In the genomic region with DNA sequence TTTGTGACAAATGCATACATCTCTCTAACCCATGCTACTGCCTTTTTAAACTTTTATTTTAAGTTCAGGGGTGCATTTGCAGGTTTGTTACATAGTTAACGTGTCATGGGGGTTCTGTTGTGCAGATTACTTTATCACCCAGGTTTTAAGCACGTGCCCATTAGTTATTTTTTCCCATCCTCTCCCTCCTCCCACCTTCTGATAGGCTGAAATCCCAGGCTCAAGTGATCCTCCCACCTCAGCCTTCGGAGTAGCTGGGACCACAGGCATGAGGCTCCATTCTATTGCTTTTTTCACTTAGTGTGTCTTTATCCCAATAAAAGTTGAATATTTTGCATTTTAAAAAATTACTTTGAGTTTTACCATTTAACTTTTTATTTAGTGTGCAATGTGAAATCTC, we compare ENCODE assay signal across 34 cellular contexts.
"Had no signal": no experiment of that assay in that cellular context is flagged by ENCODE, and none has a peak within 500 bp of the region (broad histone marks: within the 10 kb centered on the region; RNA-seq: fewer than 3 reads in every experiment).

No MANE protein-coding gene starts in this region.

- H3K27me3 ChIP-seq: ascending aorta, body of pancreas, brain microvascular endothelial cell, breast epithelium had no signal

- H3K27me3 Mint-ChIP-seq: activated B cell treated with CpG ODN at 0.5 μM for 24 hours; activated CD4-positive, alpha-beta memory T cell treated with anti-CD3 and anti-CD28 coated beads for 36 hours; activated CD4-positive, alpha-beta T cell treated with anti-CD3 and anti-CD28 coated beads, Interleukin-2, amount 10 ng/mL, durations not matched to agents 24 days and 14 days; activated CD8-positive, alpha-beta T cell treated with anti-CD3 and anti-CD28 coated beads for 36 hours; activated naive CD4-positive, alpha-beta T cell treated with anti-CD3 and anti-CD28 coated beads, Interleukin-2, amount 10 ng/mL, durations not matched to agents 7 days and 5 days; activated naive CD4-positive, alpha-beta T cell treated with anti-CD3 and anti-CD28 coated beads, Interleukin-2, amount 50 U/mL, for 24 hours; activated naive CD8-positive, alpha-beta T cell; activated naive CD8-positive, alpha-beta T cell treated with anti-CD3 and anti-CD28 coated beads, Interleukin-2, amount 10 ng/mL, durations not matched to agents 7 days and 5 days; activated naive CD8-positive, alpha-beta T cell treated with anti-CD3 and anti-CD28 coated beads, Interleukin-2, amount 50 U/mL, for 24 hours; T-cell had no signal

- H3K4me1 Mint-ChIP-seq: activated B cell treated with CpG ODN at 0.5 μM for 24 hours; activated naive CD4-positive, alpha-beta T cell treated with anti-CD3 and anti-CD28 coated beads, Interleukin-2, amount 10 ng/mL, durations not matched to agents 7 days and 5 days; activated naive CD8-positive, alpha-beta T cell treated with anti-CD3 and anti-CD28 coated beads, Interleukin-2, amount 10 ng/mL, durations not matched to agents 7 days and 5 days had no signal

- ATAC-seq: activated CD8-positive, alpha-beta T cell treated with anti-CD3 and anti-CD28 coated beads for 36 hours; activated naive CD8-positive, alpha-beta T cell treated with anti-CD3 and anti-CD28 coated beads, Interleukin-2, amount 50 U/mL, for 24 hours; activated T-cell treated with anti-CD3 and anti-CD28 coated beads, Interleukin-2, amount 50 U/mL, for 4 hours; T-cell had no signal

- H3K9me3 ChIP-seq: ascending aorta, body of pancreas, breast epithelium had no signal

- H3K27ac ChIP-seq: ascending aorta, brain microvascular endothelial cell, breast epithelium, VCaP had no signal

- FAIRE-seq: TTC549 had no signal

- H3K4me3 ChIP-seq: ascending aorta, body of pancreas, breast epithelium had no signal

- H3K4me1 ChIP-seq: ascending aorta, breast epithelium had no signal

- DNase-seq: activated B cell treated with CpG ODN at 0.5 μM for 24 hours; activated CD4-positive, alpha-beta memory T cell treated with anti-CD3 and anti-CD28 coated beads for 36 hours; activated CD4-positive, alpha-beta T cell treated with anti-CD3 and anti-CD28 coated beads for 4 hours; activated CD4-positive, alpha-beta T cell treated with anti-CD3 and anti-CD28 coated beads, Interleukin-2, amount 10 ng/mL, durations not matched to agents 24 days and 14 days; activated CD4-positive, alpha-beta T cell treated with anti-CD3 and anti-CD28 coated beads, Interleukin-2, amount 50 U/mL, for 1 hour; activated CD4-positive, alpha-beta T cell treated with anti-CD3 and anti-CD28 coated beads, Interleukin-2, amount 50 U/mL, for 4 hours; activated CD4-positive, CD25-positive, alpha-beta regulatory T cell treated with anti-CD3 and anti-CD28 coated beads, Interleukin-2, amount 50 U/mL, for 72 hours; activated CD8-positive, alpha-beta memory T cell treated with anti-CD3 and anti-CD28 coated beads, Interleukin-2, amount 50 U/mL, for 4 hours; activated CD8-positive, alpha-beta T cell treated with anti-CD3 and anti-CD28 coated beads for 36 hours; activated effector memory CD4-positive, alpha-beta T cell treated with Interleukin-2 at 50 U/mL for 16 hours; activated gamma-delta T cell; activated naive CD4-positive, alpha-beta T cell treated with anti-CD3 and anti-CD28 coated beads, Interleukin-2, amount 10 ng/mL, durations not matched to agents 7 days and 5 days; activated naive CD4-positive, alpha-beta T cell treated with Interleukin-2 at 50 U/mL for 16 hours; activated naive CD8-positive, alpha-beta T cell treated with anti-CD3 and anti-CD28 coated beads, Interleukin-2, amount 10 ng/mL, durations not matched to agents 7 days and 5 days; activated naive CD8-positive, alpha-beta T cell treated with anti-CD3 and anti-CD28 coated beads, Interleukin-2, amount 50 U/mL, for 24 hours; activated T-cell treated with anti-CD3 and anti-CD28 coated beads for 4 hours; activated T-cell treated with anti-CD3 and anti-CD28 coated beads, Interleukin-2, amount 50 U/mL, for 1 hour; activated T-cell treated with anti-CD3 and anti-CD28 coated beads, Interleukin-2, amount 50 U/mL, for 4 hours; amygdala; anterior cingulate cortex; brain microvascular endothelial cell; central memory CD4-positive, alpha-beta T cell; T-cell; T-helper 2 cell; T-helper 9 cell had no signal

- H3K4me3 Mint-ChIP-seq: activated B cell treated with CpG ODN at 0.5 μM for 24 hours; activated CD4-positive, alpha-beta memory T cell treated with anti-CD3 and anti-CD28 coated beads for 36 hours; activated CD4-positive, alpha-beta T cell treated with anti-CD3 and anti-CD28 coated beads, Interleukin-2, amount 10 ng/mL, durations not matched to agents 24 days and 14 days; activated CD8-positive, alpha-beta T cell treated with anti-CD3 and anti-CD28 coated beads for 36 hours; activated naive CD4-positive, alpha-beta T cell treated with anti-CD3 and anti-CD28 coated beads, Interleukin-2, amount 10 ng/mL, durations not matched to agents 7 days and 5 days; activated naive CD4-positive, alpha-beta T cell treated with anti-CD3 and anti-CD28 coated beads, Interleukin-2, amount 50 U/mL, for 24 hours; activated naive CD8-positive, alpha-beta T cell; activated naive CD8-positive, alpha-beta T cell treated with anti-CD3 and anti-CD28 coated beads, Interleukin-2, amount 10 ng/mL, durations not matched to agents 7 days and 5 days; activated naive CD8-positive, alpha-beta T cell treated with anti-CD3 and anti-CD28 coated beads, Interleukin-2, amount 50 U/mL, for 24 hours; activated T-cell treated with anti-CD3 and anti-CD28 coated beads, Interleukin-2, amount 50 U/mL, for 4 hours; T-helper 2 cell treated with Interferon-gamma antibody and Interleukin-4, amounts not matched to agents 5 μg/mL and 100 μg/mL, for 36 hours had no signal

- H3K27ac Mint-ChIP-seq: activated B cell treated with CpG ODN at 0.5 μM for 24 hours; activated CD4-positive, alpha-beta memory T cell treated with anti-CD3 and anti-CD28 coated beads for 36 hours; activated CD4-positive, alpha-beta T cell treated with anti-CD3 and anti-CD28 coated beads, Interleukin-2, amount 10 ng/mL, durations not matched to agents 24 days and 14 days; activated CD8-positive, alpha-beta T cell treated with anti-CD3 and anti-CD28 coated beads for 36 hours; activated naive CD4-positive, alpha-beta T cell treated with anti-CD3 and anti-CD28 coated beads, Interleukin-2, amount 10 ng/mL, durations not matched to agents 7 days and 5 days; activated naive CD4-positive, alpha-beta T cell treated with anti-CD3 and anti-CD28 coated beads, Interleukin-2, amount 50 U/mL, for 24 hours; activated naive CD8-positive, alpha-beta T cell; activated naive CD8-positive, alpha-beta T cell treated with anti-CD3 and anti-CD28 coated beads, Interleukin-2, amount 10 ng/mL, durations not matched to agents 7 days and 5 days; activated T-helper 2 cell treated with anti-CD3 and anti-CD28 coated beads, Interferon-gamma antibody, Interleukin-2, Interleukin-4, amounts not matched to agents 10 μg/mL and 5 μg/mL and 100 μg/mL, durations not matched to agents 14 hours and 24 hours and 36 hours; T-cell; T-helper 2 cell treated with Interferon-gamma antibody and Interleukin-4, amounts not matched to agents 5 μg/mL and 100 μg/mL, for 36 hours had no signal
